10 cellular contexts compared by ENCODE assay signal in the genomic region with DNA sequence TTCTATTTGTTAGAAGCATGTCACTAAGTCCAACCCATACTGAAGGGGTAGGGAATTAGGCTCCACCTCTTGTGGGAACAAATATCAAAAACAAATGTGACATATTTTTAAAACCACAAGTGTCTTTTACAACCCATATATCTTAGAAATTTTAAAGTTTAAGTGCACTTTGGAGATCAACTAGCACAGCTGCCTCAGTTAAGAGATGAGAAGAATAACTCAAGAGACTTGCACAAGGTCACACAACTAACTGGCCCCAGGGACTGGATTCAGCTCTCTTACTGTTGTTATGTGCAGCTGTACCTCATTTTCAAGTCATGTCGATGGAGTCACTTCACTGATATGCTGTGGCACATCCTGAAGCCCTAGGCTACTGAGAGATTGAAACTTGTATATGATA.
"Had no signal": no experiment of that assay in that cellular context is flagged by ENCODE, and none has a peak within 500 bp of the region (broad histone marks: within the 10 kb centered on the region; RNA-seq: fewer than 3 reads in every experiment).

No MANE protein-coding gene starts in this region.

- FAIRE-seq: colon had no signal

- H3K9me3 ChIP-seq: stomach, thoracic aorta had no signal

- H3K27me3 ChIP-seq: stomach had no signal

- H3K27ac ChIP-seq: stomach, thoracic aorta had no signal

- DNase-seq: erythroblast; natural killer cell; posterior cingulate gyrus; stimulated activated CD4-positive, alpha-beta T cell treated with anti-CD3 and anti-CD28 coated beads, Interleukin-12 subunit alpha, Interleukin-12 subunit beta, amount 100 ng/mL, for 4 hours; stimulated activated naive CD4-positive, alpha-beta T cell; substantia nigra had no signal

- H3K4me3 ChIP-seq: skin epidermis, stomach, thoracic aorta had no signal

- H3K36me3 ChIP-seq: stomach, thoracic aorta had no signal
